In genomic region chr2:121209014-121209610, GRCh38 we compare ENCODE assay signal across 16 cellular contexts.
"Had no signal": no experiment of that assay in that cellular context is flagged by ENCODE, and none has a peak within 500 bp of the region (broad histone marks: within the 10 kb centered on the region; RNA-seq: fewer than 3 reads in every experiment).

No MANE protein-coding gene starts in this region.

- DNase-seq: colonic mucosa; dermis blood vessel endothelial cell; erythroblast; foreskin keratinocyte; immature natural killer cell; left cardiac atrium; left ventricle myocardium inferior; mesenchymal stem cell; midbrain; sigmoid colon; stimulated activated CD4-positive, alpha-beta T cell treated with anti-CD3 and anti-CD28 coated beads, Interleukin-12 subunit alpha, Interleukin-12 subunit beta, amount 100 ng/mL, for 4 hours; stimulated activated naive CD4-positive, alpha-beta T cell treated with Interleukin-2 at 50 U/mL for 16 hours; testis had no signal

- H3K27ac Mint-ChIP-seq: immature natural killer cell had no signal

- H3K4me1 ChIP-seq: sigmoid colon, testis, tibial nerve had no signal

- ATAC-seq: foreskin keratinocyte, left cardiac atrium had no signal

- H3K4me3 Mint-ChIP-seq: immature natural killer cell had no signal

- H3K36me3 Mint-ChIP-seq: immature natural killer cell had no signal

- H3K27me3 ChIP-seq: colonic mucosa, foreskin keratinocyte, sigmoid colon, testis, tibial nerve had no signal

- H3K4me1 Mint-ChIP-seq: immature natural killer cell had no signal

- H3K36me3 ChIP-seq: colonic mucosa, left ventricle myocardium inferior, sigmoid colon, tibial nerve had no signal

- H3K9me3 Mint-ChIP-seq: immature natural killer cell had no signal

- H3K27ac ChIP-seq: foreskin keratinocyte, left ventricle myocardium inferior, sigmoid colon, skin epidermis, testis, tibial nerve had no signal

- H3K4me3 ChIP-seq: colonic mucosa, left ventricle myocardium inferior, lung, sigmoid colon, skin epidermis, testis, tibial nerve had no signal

- H3K9me3 ChIP-seq: colonic mucosa, left ventricle myocardium inferior, sigmoid colon, testis, tibial nerve had no signal
